Comparison of ENCODE assay signal across 19 cellular contexts in genomic region chr16:85208181-85208580, GRCh38.
DNase-seq lines count a peak whose midpoint lies in the region; ATAC-seq and TF ChIP-seq lines count a peak whose summit lies in the region.
"Had no signal": no experiment of that assay in that cellular context is flagged by ENCODE, and none has a peak within 500 bp of the region (broad histone marks: within the 10 kb centered on the region; RNA-seq: fewer than 3 reads in every experiment).

No MANE protein-coding gene starts in this region.

- no peak overlapping the region for H2AFZ ChIP-seq in neural progenitor cell (replicated peaks)
- H2AFZ ChIP-seq: GM23248 had no signal

- peaks cover 9% of the 10 kb centered on the region for H4K20me1 ChIP-seq in neural progenitor cell (ENCODE audit: low read depth)

- H3K4me2 ChIP-seq in neural progenitor cell: no peak overlapping the region

- H3K27me3 Mint-ChIP-seq in glutamatergic neuron (ENCODE audit: unreplicated experiment): peaks cover 8% of the 10 kb centered on the region
- peaks cover 7% of the 10 kb centered on the region for H3K27me3 Mint-ChIP-seq in neural progenitor cell (ENCODE audit: insufficient read depth, low read depth)

- no peak overlapping the region for H3K27ac ChIP-seq in heart left ventricle
- no peak overlapping the region for H3K27ac ChIP-seq in neural progenitor cell
- H3K27ac ChIP-seq: 22Rv1, GM23248 had no signal

- no peak for TF ChIP-seq POLR2A in heart left ventricle (IDR thresholded peaks at IDR 0.05)

- H3K9me3 Mint-ChIP-seq in glutamatergic neuron (ENCODE audit: unreplicated experiment) (peaks cover 11% of the 10 kb centered on the region), neural progenitor cell (no peaks in the 10 kb centered on the region)
- H3K9me3 Mint-ChIP-seq: CD8-positive, alpha-beta T cell had no signal

- intact Hi-C loops in Right ventricle myocardium superior (cut with DNase I) (no loop called here), heart left ventricle (cut with DNase I) (loop anchor here in 1 of 10 donors (5.0 kb wide), 1 partner anchor 36 kb away; no protein-coding TSS in a partner anchor)

- no peak overlapping the region for H3K4me3 ChIP-seq in heart left ventricle
- H3K4me3 ChIP-seq in neural progenitor cell: no peak overlapping the region
- H3K4me3 ChIP-seq: GM23248 had no signal

- H3K9me3 ChIP-seq in heart left ventricle: no peaks in the 10 kb centered on the region
- H3K9me3 ChIP-seq in neural progenitor cell (ENCODE audit: low read depth): no peaks in the 10 kb centered on the region

- no peaks in the 10 kb centered on the region for H3K27me3 ChIP-seq in heart left ventricle
- no peaks in the 10 kb centered on the region for H3K27me3 ChIP-seq in neural progenitor cell

- H3F3A ChIP-seq in neural progenitor cell (ENCODE audit: low read depth): peaks cover 13% of the 10 kb centered on the region

- no peaks in the 10 kb centered on the region for H3K36me3 ChIP-seq in heart left ventricle
- H3K36me3 ChIP-seq in neural progenitor cell: no peaks in the 10 kb centered on the region

- peaks cover 7 to 62% (median 35%) of the 10 kb centered on the region in 12 donors for H3K4me1 ChIP-seq in heart left ventricle
- peaks cover 26% of the 10 kb centered on the region for H3K4me1 ChIP-seq in neural progenitor cell

- WGBS in heart left ventricle, 4 donors: 93 to 97% (median 97%) methylated on average over 8 to 17 of the region's 17 CpGs

- no peak for ATAC-seq in Right ventricle myocardium superior (ENCODE audit: poor library complexity)
- no peak for ATAC-seq in heart left ventricle
- no peak for ATAC-seq in HG03025 (IDR thresholded peaks at IDR 0.05; ENCODE audit: low FRiP score, unreplicated experiment)
- no peak for ATAC-seq in HG02642 (IDR thresholded peaks at IDR 0.05; ENCODE audit: poor library complexity, unreplicated experiment)
- ATAC-seq in HG02798 (IDR thresholded peaks at IDR 0.05; ENCODE audit: poor library complexity, unreplicated experiment): no peak
- ATAC-seq: CD8-positive, alpha-beta T cell; HCT116; Right ventricle myocardium inferior had no signal

- DNase-seq in Right ventricle myocardium superior: peak; percentile 14
- DNase-seq in heart left ventricle: no peak
- DNase-seq in glutamatergic neuron: no peak
- DNase-seq in neural progenitor cell (ENCODE audit: low spot score): no peak
- DNase-seq in DMS 273 (lab: John Stamatoyannopoulos, UW; ENCODE audit: unreplicated experiment): no peak
- DNase-seq: ACHN; CD8-positive, alpha-beta T cell; GM23248; Kasumi-1; NCI-H1694 treated with DMSO at 0.1 percent for 48 hours; NCI-H2081 treated with DMSO at 0.1 percent for 48 hours; NCI-H2171 treated with DMSO at 0.1 percent for 48 hours; NCI-H526 had no signal

- H3K4me1 Mint-ChIP-seq in glutamatergic neuron (ENCODE audit: low read depth, unreplicated experiment) (peaks cover 15% of the 10 kb centered on the region), neural progenitor cell (peaks cover 57% of the 10 kb centered on the region)

- H3K9ac ChIP-seq in neural progenitor cell: no peak overlapping the region
- H3K9ac ChIP-seq: GM23248 had no signal

- no peak overlapping the region for H3K4me3 Mint-ChIP-seq in glutamatergic neuron (ENCODE audit: unreplicated experiment)
- peak overlapping the region; percentile 58 for H3K4me3 Mint-ChIP-seq in neural progenitor cell
- H3K4me3 Mint-ChIP-seq: CD8-positive, alpha-beta T cell had no signal

- TF ChIP-seq CTCF in heart left ventricle (IDR thresholded peaks at IDR 0.05): no peak
- no peak for TF ChIP-seq CTCF in glutamatergic neuron (IDR thresholded peaks at IDR 0.05; ENCODE audit: partially characterized antibody, unreplicated experiment)
- no peak for TF ChIP-seq CTCF in neural progenitor cell (IDR thresholded peaks at IDR 0.05)

- no peaks in the 10 kb centered on the region for H3K79me2 ChIP-seq in neural progenitor cell (ENCODE audit: low read depth)

- H3K36me3 Mint-ChIP-seq in glutamatergic neuron (ENCODE audit: unreplicated experiment) (no peaks in the 10 kb centered on the region), neural progenitor cell (no peaks in the 10 kb centered on the region)
- H3K36me3 Mint-ChIP-seq: CD8-positive, alpha-beta T cell had no signal

- H3K27ac Mint-ChIP-seq in glutamatergic neuron (ENCODE audit: unreplicated experiment) (peak overlapping the region; percentile 72), neural progenitor cell (peak overlapping the region; percentile 69)
- H3K27ac Mint-ChIP-seq: CD8-positive, alpha-beta T cell had no signal
